ENCODE assay signal across 1 cellular context in the genomic region with DNA sequence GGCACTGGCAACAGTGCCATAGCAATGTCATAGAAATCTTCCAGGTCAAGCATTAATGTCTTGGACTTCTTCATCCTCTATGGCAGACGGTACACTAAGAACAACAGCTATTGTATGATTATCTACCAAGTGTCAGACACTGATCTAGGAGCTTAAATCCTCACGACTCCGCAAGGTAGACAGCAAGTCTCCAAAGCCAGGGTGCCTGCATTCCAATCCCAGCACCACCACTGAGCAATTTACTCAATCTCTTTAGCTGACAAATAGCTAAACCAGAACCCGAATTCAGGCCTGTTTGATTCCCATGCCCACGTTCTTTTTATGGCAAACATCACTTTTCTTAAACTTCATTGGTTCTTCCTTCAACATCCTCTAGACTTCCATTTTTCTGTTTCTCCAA.
TF ChIP-seq lines count a peak whose summit lies in the region.

No MANE protein-coding gene starts in this region.

TF ChIP-seq in GM12878, 131 proteins besides CTCF, POLR2A, EP300 and RAD21:
- no peak for TF ChIP-seq DPF2 (IDR thresholded peaks at IDR 0.05)
TF ChIP-seq in GM12878: peak in this region for 0.
